In genomic region chr3:155859859-155860258, GRCh38 we compare ENCODE assay signal across 10 cellular contexts. TPM values are rescaled to one million over a fixed set of nuclear protein-coding genes. Genes with fewer than 3 reads are reported as not detected.
A peak's percentile ranks its signal among the peaks of the same experiment; 100 is the strongest.
DNase-seq lines count a peak whose midpoint lies in the region; ATAC-seq and TF ChIP-seq lines count a peak whose summit lies in the region.
"Had no signal": no experiment of that assay in that cellular context is flagged by ENCODE, and none has a peak within 500 bp of the region (broad histone marks: within the 10 kb centered on the region; RNA-seq: fewer than 3 reads in every experiment).

No MANE protein-coding gene starts in this region.

- no peak overlapping the region for H3K4me3 Mint-ChIP-seq in activated B cell treated with CpG ODN at 0.5 μM for 24 hours
- H3K4me3 Mint-ChIP-seq: CD4-positive, alpha-beta memory T cell had no signal

- no peaks in the 10 kb centered on the region for H3K79me2 ChIP-seq in parathyroid adenoma

- DNase-seq in NCI-H82 (lab: John Stamatoyannopoulos, UW) (peak; percentile 12), NCI-H82 treated with DMSO at 0.1 percent for 48 hours (lab: John Stamatoyannopoulos, UW; ENCODE audit: unreplicated experiment) (no peak), activated B cell treated with CpG ODN at 0.5 μM for 24 hours (no peak), NCI-H2029 treated with DMSO at 0.1 percent for 48 hours (lab: John Stamatoyannopoulos, UW) (no peak), GDM1 (lab: John Stamatoyannopoulos, UW) (no peak), NCI-H128 (lab: John Stamatoyannopoulos, UW; ENCODE audit: unreplicated experiment) (no peak)
- DNase-seq: left colon had no signal

- POLR2A ChIA-PET in activated B cell treated with CpG ODN at 0.5 μM for 24 hours (lab: Charles Lee) = no interaction called here

- H3K9me3 ChIP-seq in parathyroid adenoma (ENCODE audit: control insufficient read depth, low read length) = no peaks in the 10 kb centered on the region

- no peak overlapping the region for H3K9ac ChIP-seq in parathyroid adenoma

- no peak overlapping the region for H3K4me2 ChIP-seq in parathyroid adenoma (ENCODE audit: low read length)

- CTCF ChIA-PET in activated B cell treated with CpG ODN at 0.5 μM for 24 hours (lab: Charles Lee) = no interaction called here

- H3K4me3 ChIP-seq in parathyroid adenoma (ENCODE audit: low read depth, low read length) = no peak overlapping the region

- H3K27me3 ChIP-seq in parathyroid adenoma (ENCODE audit: control insufficient read depth, insufficient read depth, low read length) = no peaks in the 10 kb centered on the region

- peaks cover 3% of the 10 kb centered on the region for H3K9me3 Mint-ChIP-seq in activated B cell treated with CpG ODN at 0.5 μM for 24 hours
- H3K9me3 Mint-ChIP-seq: CD4-positive, alpha-beta memory T cell had no signal

- ATAC-seq in HG03565 (IDR thresholded peaks at IDR 0.05; ENCODE audit: unreplicated experiment) (peak; percentile 66), activated B cell treated with CpG ODN at 0.5 μM for 24 hours (ENCODE audit: low read depth) (peak; percentile 58)
- ATAC-seq: left colon had no signal

- H3K4me1 ChIP-seq in parathyroid adenoma = no peaks in the 10 kb centered on the region

- H3K36me3 ChIP-seq in parathyroid adenoma (ENCODE audit: control insufficient read depth, insufficient read depth, low read length) = no peaks in the 10 kb centered on the region

- no peak overlapping the region for H3K27ac Mint-ChIP-seq in activated B cell treated with CpG ODN at 0.5 μM for 24 hours

- intact Hi-C loops in activated B cell treated with CpG ODN at 0.5 μM for 24 hours (cut with micrococcal nuclease) = no loop called here

- H3K27me3 Mint-ChIP-seq in activated B cell treated with CpG ODN at 0.5 μM for 24 hours = no peaks in the 10 kb centered on the region
- H3K27me3 Mint-ChIP-seq: CD4-positive, alpha-beta memory T cell had no signal

- H3K36me3 Mint-ChIP-seq in activated B cell treated with CpG ODN at 0.5 μM for 24 hours (ENCODE audit: low read depth) = peaks cover under 1% of the 10 kb centered on the region
- H3K36me3 Mint-ChIP-seq: CD4-positive, alpha-beta memory T cell had no signal

- H2AFZ ChIP-seq in parathyroid adenoma = peak overlapping the region; percentile 63

- peaks cover 6% of the 10 kb centered on the region for H3K4me1 Mint-ChIP-seq in activated B cell treated with CpG ODN at 0.5 μM for 24 hours

- H3K27ac ChIP-seq in parathyroid adenoma = no peak overlapping the region

- TF ChIP-seq CTCF in activated B cell treated with CpG ODN at 0.5 μM for 24 hours (IDR thresholded peaks at IDR 0.05) = no peak
- peak; percentile 10 for TF ChIP-seq CTCF in parathyroid adenoma (IDR thresholded peaks at IDR 0.05)

RNA-seq across cellular contexts. Expression of gene SLC33A1, which starts 5.6 kb away (rescaled TPM):
- total RNA-seq in activated B cell treated with CpG ODN at 0.5 μM for 24 hours = 19.8 and 23.3 TPM in 2 replicates

RNA-seq across cellular contexts. Expression of gene GMPS, which starts 10.6 kb away (rescaled TPM):
- total RNA-seq in activated B cell treated with CpG ODN at 0.5 μM for 24 hours = 42.2 and 45.1 TPM in 2 replicates

RNA-seq across cellular contexts. Expression of gene C3orf33, which starts 53.8 kb away (rescaled TPM):
- 1.6 and 2.4 TPM in 2 replicates for total RNA-seq in activated B cell treated with CpG ODN at 0.5 μM for 24 hours
